1 cellular context compared by ENCODE assay signal in genomic region chr4:179467890-179468289, GRCh38.
TF ChIP-seq lines count a peak whose summit lies in the region.

No MANE protein-coding gene starts in this region.

TF ChIP-seq in H1, 55 proteins besides CTCF, POLR2A, EP300 and RAD21 (continued from another document):
- TF ChIP-seq CHD7 (IDR thresholded peaks at IDR 0.05; ENCODE audit: insufficient replicate concordance, low read length): no peak
- TF ChIP-seq BCL11A (IDR thresholded peaks at IDR 0.05; ENCODE audit: low read depth in 2 of 2, low read length in 2 of 2): no peak
- TF ChIP-seq FOSL1 (IDR thresholded peaks at IDR 0.05; ENCODE audit: insufficient read depth, low read depth, low read length): no peak
